ENCODE assay signal across 15 cellular contexts in genomic region chr2:44731505-44731904, GRCh38.
DNase-seq lines count a peak whose midpoint lies in the region; ATAC-seq, FAIRE-seq and TF ChIP-seq lines count a peak whose summit lies in the region.
"Had no signal": no experiment of that assay in that cellular context is flagged by ENCODE, and none has a peak within 500 bp of the region (broad histone marks: within the 10 kb centered on the region; RNA-seq: fewer than 3 reads in every experiment).

No MANE protein-coding gene starts in this region.

- CTCF ChIA-PET in CD8-positive, alpha-beta T cell (lab: Charles Lee) = no interaction called here

- POLR2A ChIA-PET in CD8-positive, alpha-beta T cell (lab: Charles Lee) = no interaction called here

- H3K4me1 ChIP-seq in CD8-positive, alpha-beta T cell (ENCODE audit: insufficient read depth, low read length) = no peaks in the 10 kb centered on the region

- no peaks in the 10 kb centered on the region for H3K4me1 Mint-ChIP-seq in CD8-positive, alpha-beta T cell (ENCODE audit: low read depth)
- H3K4me1 Mint-ChIP-seq: activated CD4-positive, alpha-beta memory T cell treated with anti-CD3 and anti-CD28 coated beads, Interleukin-2, amount 10 ng/mL, durations not matched to agents 7 days and 5 days; activated naive CD8-positive, alpha-beta T cell treated with anti-CD3 and anti-CD28 coated beads, Interleukin-2, amount 50 U/mL, for 24 hours had no signal

- no peaks in the 10 kb centered on the region for H3K27me3 Mint-ChIP-seq in CD8-positive, alpha-beta T cell (ENCODE audit: low read depth)
- H3K27me3 Mint-ChIP-seq: activated CD4-positive, alpha-beta memory T cell treated with anti-CD3 and anti-CD28 coated beads, Interleukin-2, amount 10 ng/mL, durations not matched to agents 7 days and 5 days; activated naive CD8-positive, alpha-beta T cell treated with anti-CD3 and anti-CD28 coated beads, Interleukin-2, amount 50 U/mL, for 24 hours had no signal

- no peak for TF ChIP-seq CTCF in CD8-positive, alpha-beta T cell (IDR thresholded peaks at IDR 0.05)

- H3K36me3 Mint-ChIP-seq in CD8-positive, alpha-beta T cell = peaks cover 22% of the 10 kb centered on the region

- FAIRE-seq in GM12891 (lab: Jason Lieb, UNC) = peak; percentile 83

- no peaks in the 10 kb centered on the region for H3K9me3 ChIP-seq in CD8-positive, alpha-beta T cell (ENCODE audit: low read length)

- ATAC-seq in GM19328 (IDR thresholded peaks at IDR 0.05; ENCODE audit: unreplicated experiment) = peak; percentile 62
- ATAC-seq in HG02642 (IDR thresholded peaks at IDR 0.05; ENCODE audit: poor library complexity, unreplicated experiment) = peak; percentile 83
- peak; percentile 81 for ATAC-seq in HG03439 (IDR thresholded peaks at IDR 0.05; ENCODE audit: unreplicated experiment)
- no peak for ATAC-seq in CD8-positive, alpha-beta T cell
- ATAC-seq: activated naive CD8-positive, alpha-beta T cell treated with anti-CD3 and anti-CD28 coated beads, Interleukin-2, amount 50 U/mL, for 24 hours had no signal

- H3K9me3 Mint-ChIP-seq in CD8-positive, alpha-beta T cell = peaks cover 11% of the 10 kb centered on the region

- intact Hi-C loops in CD8-positive, alpha-beta T cell (cut with DNase I, micrococcal nuclease) = no loop called here

- H3K36me3 ChIP-seq in CD8-positive, alpha-beta T cell (ENCODE audit: insufficient read depth, low read length) = no peaks in the 10 kb centered on the region
- H3K36me3 ChIP-seq: thoracic aorta had no signal

- H3K27ac ChIP-seq in CD8-positive, alpha-beta T cell (ENCODE audit: low read depth, low read length) = no peak overlapping the region
- H3K27ac ChIP-seq: thoracic aorta had no signal

- no peaks in the 10 kb centered on the region for H3K27me3 ChIP-seq in CD8-positive, alpha-beta T cell (ENCODE audit: insufficient read depth, low read length)

- no peak overlapping the region for H3K4me3 ChIP-seq in CD8-positive, alpha-beta T cell (ENCODE audit: low read depth, low read length)
- H3K4me3 ChIP-seq: thoracic aorta had no signal

- DNase-seq in GM12891 (ENCODE audit: insufficient read length, low spot score) (no peak), NCI-H1092 treated with DMSO at 0.1 percent for 48 hours (lab: John Stamatoyannopoulos, UW) (no peak), inferior parietal cortex (ENCODE audit: extremely low spot score) (no peak), ureter (ENCODE audit: low spot score) (no peak)
- no peak for DNase-seq in CD8-positive, alpha-beta T cell
- DNase-seq: activated CD4-positive, alpha-beta memory T cell treated with anti-CD3 and anti-CD28 coated beads, Interleukin-2, amount 10 ng/mL, durations not matched to agents 7 days and 5 days; activated naive CD8-positive, alpha-beta T cell treated with anti-CD3 and anti-CD28 coated beads, Interleukin-2, amount 50 U/mL, for 24 hours; NCI-H1048; NK-92 treated with Interleukin-12 subunit alpha and Interleukin-12 subunit beta, amount 100 ng/mL, for 24 hours; nucleus accumbens; stimulated activated CD4-positive, alpha-beta T cell treated with anti-CD3 and anti-CD28 coated beads, Interleukin-4, amount 100 ng/mL, for 4 hours had no signal

- no peak overlapping the region for H3K4me3 Mint-ChIP-seq in CD8-positive, alpha-beta T cell
- H3K4me3 Mint-ChIP-seq: activated CD4-positive, alpha-beta memory T cell treated with anti-CD3 and anti-CD28 coated beads, Interleukin-2, amount 10 ng/mL, durations not matched to agents 7 days and 5 days; activated naive CD8-positive, alpha-beta T cell treated with anti-CD3 and anti-CD28 coated beads, Interleukin-2, amount 50 U/mL, for 24 hours had no signal

- no peak for TF ChIP-seq POLR2A in GM12891 (IDR thresholded peaks at IDR 0.05; ENCODE audit: low read depth, low read length)

- H3K27ac Mint-ChIP-seq in CD8-positive, alpha-beta T cell = no peak overlapping the region
- H3K27ac Mint-ChIP-seq: activated CD4-positive, alpha-beta memory T cell treated with anti-CD3 and anti-CD28 coated beads, Interleukin-2, amount 10 ng/mL, durations not matched to agents 7 days and 5 days; activated naive CD8-positive, alpha-beta T cell treated with anti-CD3 and anti-CD28 coated beads, Interleukin-2, amount 50 U/mL, for 24 hours had no signal

TF ChIP-seq in GM12891, 5 proteins besides CTCF, POLR2A, EP300 and RAD21:
- TF ChIP-seq SPI1 (IDR thresholded peaks at IDR 0.05; ENCODE audit: low read depth, low read length) (peak; percentile 84), POU2F2 (IDR thresholded peaks at IDR 0.05; ENCODE audit: low read depth, low read length) (no peak)
